In the genomic region with DNA sequence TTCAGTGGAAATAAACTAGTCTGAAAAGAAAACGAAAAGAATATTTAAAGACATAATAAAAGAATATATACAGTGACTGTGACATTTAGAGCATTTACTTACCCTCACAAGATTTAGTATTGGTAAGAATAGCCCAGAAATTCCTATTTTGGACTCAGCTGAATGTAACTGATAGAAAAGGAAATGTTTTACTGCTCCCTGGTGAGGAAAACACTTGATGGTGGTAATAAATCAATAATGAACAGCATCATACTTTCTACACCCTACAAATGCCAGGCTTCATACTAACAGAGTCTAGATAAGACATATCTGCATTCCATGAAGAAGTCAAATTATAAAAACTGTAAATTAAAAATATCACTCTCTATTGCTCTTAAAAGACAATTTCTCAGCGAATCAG, we compare ENCODE assay signal across 20 cellular contexts.
DNase-seq lines count a peak whose midpoint lies in the region; ATAC-seq, FAIRE-seq and TF ChIP-seq lines count a peak whose summit lies in the region.
"Had no signal": no experiment of that assay in that cellular context is flagged by ENCODE, and none has a peak within 500 bp of the region (broad histone marks: within the 10 kb centered on the region; RNA-seq: fewer than 3 reads in every experiment).

No MANE protein-coding gene starts in this region.

- TF ChIP-seq CTCF in OCI-LY7 (conservative IDR thresholded peaks at IDR 0.05; ENCODE audit: low read length) (no peak), astrocyte (IDR thresholded peaks at IDR 0.05; ENCODE audit: insufficient read depth, low read depth, low read length) (no peak), natural killer cell (IDR thresholded peaks at IDR 0.05) (no peak), GM20000 (IDR thresholded peaks at IDR 0.05; ENCODE audit: extremely low read depth, missing control alignments) (no peak)

- CTCF ChIA-PET in OCI-LY7 (lab: Charles Lee; ENCODE audit: unreplicated experiment): no interaction called here

- peaks cover 6% of the 10 kb centered on the region for H3K4me1 Mint-ChIP-seq in astrocyte (ENCODE audit: low read depth, unreplicated experiment)
- H3K4me1 Mint-ChIP-seq in natural killer cell: no peaks in the 10 kb centered on the region

- no peaks in the 10 kb centered on the region for H3K27me3 Mint-ChIP-seq in astrocyte (ENCODE audit: low read depth, unreplicated experiment)
- no peaks in the 10 kb centered on the region for H3K27me3 Mint-ChIP-seq in natural killer cell (ENCODE audit: low read depth in 2 of 2)
- H3K27me3 Mint-ChIP-seq: CD4-positive, alpha-beta T cell had no signal

- H3K36me3 Mint-ChIP-seq in astrocyte (ENCODE audit: low read depth, unreplicated experiment) (no peaks in the 10 kb centered on the region), natural killer cell (no peaks in the 10 kb centered on the region)

- BruUV-seq in OCI-LY7 (replicated peaks; lab: Mats Ljungman, UMichigan): no TSS peak

- H3K79me2 ChIP-seq in ACC112 (ENCODE audit: control insufficient read depth, insufficient read depth, low read length, unreplicated experiment) (no peaks in the 10 kb centered on the region), OCI-LY7 (ENCODE audit: insufficient read depth, low read depth, low read length) (no peaks in the 10 kb centered on the region), astrocyte (ENCODE audit: insufficient read depth, low read length) (no peaks in the 10 kb centered on the region)

- no peaks in the 10 kb centered on the region for H3K4me1 ChIP-seq in ACC112 (ENCODE audit: control insufficient read depth, insufficient read depth, low read length, unreplicated experiment)
- H3K4me1 ChIP-seq in OCI-LY7 (ENCODE audit: insufficient read depth, low read length, poor library complexity, severe bottlenecking): no peaks in the 10 kb centered on the region
- H3K4me1 ChIP-seq in astrocyte (ENCODE audit: insufficient read depth, low read length): peaks cover 7% of the 10 kb centered on the region
- H3K4me1 ChIP-seq: Caco-2 had no signal

- H3K27me3 ChIP-seq in ACC112 (ENCODE audit: insufficient read depth, low read length): no peaks in the 10 kb centered on the region
- H3K27me3 ChIP-seq in astrocyte (ENCODE audit: insufficient read depth, low read length): no peaks in the 10 kb centered on the region

- H3K36me3 ChIP-seq in ACC112 (ENCODE audit: insufficient read depth, low read length): no peaks in the 10 kb centered on the region
- H3K36me3 ChIP-seq in OCI-LY7 (ENCODE audit: insufficient read depth, low read length): no peaks in the 10 kb centered on the region
- no peaks in the 10 kb centered on the region for H3K36me3 ChIP-seq in astrocyte (ENCODE audit: insufficient read depth, low read length)

- H3K27ac ChIP-seq in ACC112 (ENCODE audit: low read depth, low read length): no peak overlapping the region
- no peak overlapping the region for H3K27ac ChIP-seq in OCI-LY7 (ENCODE audit: low read depth, low read length, poor library complexity, severe bottlenecking)
- no peak overlapping the region for H3K27ac ChIP-seq in astrocyte (ENCODE audit: low read depth, low read length)
- H3K27ac ChIP-seq: C4-2B had no signal

- no peak for FAIRE-seq in astrocyte (lab: Jason Lieb, UNC)
- FAIRE-seq: D721Med, G401.6, GM12891, HTR-8/SVneo had no signal

- no peak overlapping the region for H3K4me3 ChIP-seq in ACC112 (ENCODE audit: low read depth, low read length)
- H3K4me3 ChIP-seq in OCI-LY7 (ENCODE audit: low read depth, low read length, poor library complexity, severe bottlenecking): no peak overlapping the region
- no peak overlapping the region for H3K4me3 ChIP-seq in astrocyte (ENCODE audit: insufficient read depth, low read depth, low read length)

- H3K9me3 Mint-ChIP-seq in astrocyte (ENCODE audit: unreplicated experiment): no peaks in the 10 kb centered on the region
- H3K9me3 Mint-ChIP-seq in natural killer cell: peaks cover 8 to 26% of the 10 kb centered on the region in 2 donors
- H3K9me3 Mint-ChIP-seq: CD4-positive, alpha-beta T cell had no signal

- H3K4me3 Mint-ChIP-seq in astrocyte (ENCODE audit: unreplicated experiment) (no peak overlapping the region), natural killer cell (no peak overlapping the region)
- H3K4me3 Mint-ChIP-seq: CD4-positive, alpha-beta T cell; HFFc6 had no signal

- H3K9me2 ChIP-seq in OCI-LY7 (ENCODE audit: insufficient read depth, low read length): no peaks in the 10 kb centered on the region

- peak overlapping the region; percentile 28 for H2AFZ ChIP-seq in ACC112 (ENCODE audit: low read length, unreplicated experiment)
- H2AFZ ChIP-seq in OCI-LY7 (ENCODE audit: low read length): peak overlapping the region; percentile 62; the same call in 1 of the 2 replicates
- H2AFZ ChIP-seq in astrocyte (ENCODE audit: low read depth, low read length): no peak overlapping the region

- intact Hi-C loops in OCI-LY7 (cut with micrococcal nuclease; ENCODE audit: unreplicated experiment): loop anchor here (5.0 kb wide), 1 partner anchor 158 kb away; no protein-coding TSS in a partner anchor
- intact Hi-C loops in natural killer cell (cut with micrococcal nuclease): no loop called here

- H4K20me1 ChIP-seq in OCI-LY7 (ENCODE audit: insufficient read depth, low read length) (no peaks in the 10 kb centered on the region), astrocyte (ENCODE audit: insufficient read depth, low read length) (no peaks in the 10 kb centered on the region)

- DNase-seq in OCI-LY7 (ENCODE audit: low spot score) (no peak), astrocyte (ENCODE audit: low read depth) (peak; percentile 3), 8988T (no peak), natural killer cell (no peak), GM20000 (ENCODE audit: low spot score) (no peak)
- DNase-seq: AML-193; Caco-2; CD4-positive, alpha-beta T cell; GOT3; H7; HFFc6; IMR-90 had no signal

- no peak overlapping the region for H3K4me2 ChIP-seq in OCI-LY7 (ENCODE audit: low read length)
- H3K4me2 ChIP-seq in astrocyte (ENCODE audit: low read length): no peak overlapping the region

- no peak overlapping the region for H3K9ac ChIP-seq in astrocyte (ENCODE audit: low read length)

- POLR2A ChIA-PET in OCI-LY7 (lab: Charles Lee): interaction anchor here (0.7 to 1.7 kb wide), 3 partner anchors 10 to 14 kb away, joined by 3 to 7 read pairs (median 4); no protein-coding TSS in a partner anchor

- no peak for ATAC-seq in GM18909 (IDR thresholded peaks at IDR 0.05; ENCODE audit: poor library complexity, unreplicated experiment)
- no peak for ATAC-seq in natural killer cell
- ATAC-seq: HCT116 had no signal

- H3K27ac Mint-ChIP-seq in astrocyte (ENCODE audit: unreplicated experiment): no peak overlapping the region
- H3K27ac Mint-ChIP-seq in natural killer cell: no peak overlapping the region
- H3K27ac Mint-ChIP-seq: CD4-positive, alpha-beta T cell; HFFc6 had no signal

- H3K9me3 ChIP-seq in OCI-LY7 (ENCODE audit: low read length) (peaks cover 4% of the 10 kb centered on the region; the same call in 1 of the 2 replicates), astrocyte (ENCODE audit: insufficient read depth, low read depth, low read length) (no peaks in the 10 kb centered on the region)
- H3K9me3 ChIP-seq: Caco-2 had no signal
